8 cellular contexts compared by ENCODE assay signal in the genomic region with DNA sequence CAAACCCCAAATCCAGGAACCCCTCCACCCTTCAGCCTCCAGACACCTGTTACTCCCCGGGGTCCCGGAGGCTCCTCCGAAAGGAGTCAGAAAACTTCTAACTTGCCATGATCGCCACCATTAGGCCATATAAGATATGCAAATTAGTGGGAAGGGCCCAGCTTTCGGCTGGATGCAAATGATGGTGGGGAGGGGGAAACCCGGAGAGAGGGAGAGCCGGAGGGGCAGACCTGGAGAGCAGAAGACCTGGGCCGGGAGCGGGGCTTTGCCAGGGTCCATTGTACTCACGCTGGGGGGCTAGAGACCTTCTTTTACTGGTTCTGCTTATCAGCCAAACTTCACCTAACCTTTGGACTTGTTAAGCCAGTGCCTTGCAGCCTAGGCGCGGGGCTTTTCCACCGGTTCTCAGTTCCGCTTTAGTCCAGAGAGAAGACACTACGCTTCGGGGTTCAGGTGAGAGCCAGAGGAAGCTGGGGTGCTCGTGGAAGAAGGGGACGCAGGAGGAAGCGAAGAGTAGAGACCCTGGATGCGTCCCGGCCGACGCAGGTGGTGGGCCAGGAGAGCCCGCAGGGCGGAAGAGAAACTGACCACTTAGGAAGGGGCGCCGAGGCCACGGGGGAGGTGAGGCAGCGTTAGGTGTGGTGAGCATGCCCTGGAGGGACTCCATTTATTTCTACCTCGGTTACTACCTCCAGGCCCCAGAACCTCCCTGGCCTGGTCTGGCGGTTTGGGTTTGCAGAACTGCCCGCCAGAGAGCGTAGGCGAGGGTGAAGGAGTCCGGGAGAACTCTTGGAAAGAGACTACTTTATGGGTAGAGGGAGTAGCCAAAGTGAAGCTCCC. TPM values are rescaled to one million over a fixed set of nuclear protein-coding genes. Genes with fewer than 3 reads are reported as not detected.
DNase-seq lines count a peak whose midpoint lies in the region; ATAC-seq and TF ChIP-seq lines count a peak whose summit lies in the region.

A gene with protein sequence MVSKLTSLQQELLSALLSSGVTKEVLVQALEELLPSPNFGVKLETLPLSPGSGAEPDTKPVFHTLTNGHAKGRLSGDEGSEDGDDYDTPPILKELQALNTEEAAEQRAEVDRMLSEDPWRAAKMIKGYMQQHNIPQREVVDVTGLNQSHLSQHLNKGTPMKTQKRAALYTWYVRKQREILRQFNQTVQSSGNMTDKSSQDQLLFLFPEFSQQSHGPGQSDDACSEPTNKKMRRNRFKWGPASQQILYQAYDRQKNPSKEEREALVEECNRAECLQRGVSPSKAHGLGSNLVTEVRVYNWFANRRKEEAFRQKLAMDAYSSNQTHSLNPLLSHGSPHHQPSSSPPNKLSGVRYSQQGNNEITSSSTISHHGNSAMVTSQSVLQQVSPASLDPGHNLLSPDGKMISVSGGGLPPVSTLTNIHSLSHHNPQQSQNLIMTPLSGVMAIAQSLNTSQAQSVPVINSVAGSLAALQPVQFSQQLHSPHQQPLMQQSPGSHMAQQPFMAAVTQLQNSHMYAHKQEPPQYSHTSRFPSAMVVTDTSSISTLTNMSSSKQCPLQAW (minus strand): TSS at position 99 of the 840 bp plus-strand sequence. CDS start 175 bp downstream, outside the sequence.

- peak within 1 kb of the TSS; percentile 64 for H3K4me3 ChIP-seq in HUES6 (ENCODE audit: low read depth, low read length)

- H3K9me3 ChIP-seq in HUES6 (ENCODE audit: control insufficient read depth, insufficient read depth, low read depth, low read length), result no peaks in the 10 kb centered on the region

- DNase-seq in stimulated activated CD4-positive, alpha-beta T cell treated with anti-CD3 and anti-CD28 coated beads, Interleukin-15, amount 100 ng/mL, for 24 hours, result peak; percentile 33
- DNase-seq in stimulated activated CD4-positive, alpha-beta T cell treated with anti-CD3 and anti-CD28 coated beads, Interleukin-4, amount 100 ng/mL, for 24 hours, result no peak
- DNase-seq in glutamatergic neuron (no peak), AG20443 (ENCODE audit: low spot score) (no peak), HUDEP-2 (lab: John Stamatoyannopoulos, UW; ENCODE audit: unreplicated experiment in 76 of 76) (no peak)
- DNase-seq in stimulated activated naive CD8-positive, alpha-beta T cell treated with anti-CD3 and anti-CD28 coated beads, Interleukin-15, Interleukin-2, amounts not matched to agents 100 U/mL and 50 U/mL, for 24 hours, result peak; percentile 51

- H3K9ac ChIP-seq in HUES6 (ENCODE audit: low read length), result peak within 1 kb of the TSS; percentile 42

- peaks cover 8% of the 10 kb centered on the region for H3K4me1 ChIP-seq in HUES6 (ENCODE audit: control insufficient read depth, insufficient read depth, low read length)

- H3K4me1 Mint-ChIP-seq in glutamatergic neuron (ENCODE audit: low read depth, unreplicated experiment), result no peaks in the 10 kb centered on the region

- TF ChIP-seq CTCF in glutamatergic neuron (IDR thresholded peaks at IDR 0.05; ENCODE audit: partially characterized antibody, unreplicated experiment), result no peak

- H3K27ac Mint-ChIP-seq in glutamatergic neuron (ENCODE audit: unreplicated experiment), result no peak within 1 kb of the TSS

- H3K27me3 Mint-ChIP-seq in glutamatergic neuron (ENCODE audit: unreplicated experiment), result peaks cover 14% of the 10 kb centered on the region

- ATAC-seq in stimulated activated naive CD8-positive, alpha-beta T cell treated with anti-CD3 and anti-CD28 coated beads, Interleukin-15, Interleukin-2, amounts not matched to agents 100 U/mL and 50 U/mL, for 24 hours, result peak; percentile 39
- ATAC-seq in HG03095 (IDR thresholded peaks at IDR 0.05; ENCODE audit: unreplicated experiment), result no peak

- H3K4me3 Mint-ChIP-seq in glutamatergic neuron (ENCODE audit: unreplicated experiment), result peak within 1 kb of the TSS; percentile 46

- no peaks in the 10 kb centered on the region for H3K36me3 Mint-ChIP-seq in glutamatergic neuron (ENCODE audit: unreplicated experiment)

- no peak within 1 kb of the TSS for H3K27ac ChIP-seq in HUES6 (ENCODE audit: low read depth, low read length)

- H3K27me3 ChIP-seq in HUES6 (ENCODE audit: control insufficient read depth, insufficient read depth, low read length), result peaks cover 91% of the 10 kb centered on the region

- peaks cover 4% of the 10 kb centered on the region for H3K9me3 Mint-ChIP-seq in glutamatergic neuron (ENCODE audit: unreplicated experiment)

- H3K36me3 ChIP-seq in HUES6 (ENCODE audit: control insufficient read depth, insufficient read depth, low read length), result no peaks in the 10 kb centered on the region

RNA-seq across cellular contexts. Expression of the gene that starts here (rescaled TPM):
- not detected for total RNA-seq in glutamatergic neuron (ENCODE audit: unreplicated experiment)

Comparison
In these comparisons a context has a peak if more than half of its experiments do, and no peak if none do; other contexts are left out.
1. DNase-seq: peak in stimulated activated CD4-positive, alpha-beta T cell treated with anti-CD3 and anti-CD28 coated beads, Interleukin-15, amount 100 ng/mL, for 24 hours (single experiment) and stimulated activated naive CD8-positive, alpha-beta T cell treated with anti-CD3 and anti-CD28 coated beads, Interleukin-15, Interleukin-2, amounts not matched to agents 100 U/mL and 50 U/mL, for 24 hours (single experiment); none in stimulated activated CD4-positive, alpha-beta T cell treated with anti-CD3 and anti-CD28 coated beads, Interleukin-4, amount 100 ng/mL, for 24 hours (single experiment), glutamatergic neuron (single experiment), AG20443 (single experiment) and HUDEP-2 (0 of 76).